ENCODE assay signal across 18 cellular contexts in genomic region chr14:76186318-76187027, GRCh38. TPM values are rescaled to one million over a fixed set of nuclear protein-coding genes. Genes with fewer than 3 reads are reported as not detected.
A peak's percentile ranks its signal among the peaks of the same experiment; 100 is the strongest.
DNase-seq lines count a peak whose midpoint lies in the region; ATAC-seq and TF ChIP-seq lines count a peak whose summit lies in the region.
"Had no signal": no experiment of that assay in that cellular context is flagged by ENCODE, and none has a peak within 500 bp of the region (broad histone marks: within the 10 kb centered on the region; RNA-seq: fewer than 3 reads in every experiment).

No MANE protein-coding gene starts in this region.

- H3K9me3 Mint-ChIP-seq in endodermal cell, result no peaks in the 10 kb centered on the region
- H3K9me3 Mint-ChIP-seq: activated CD4-positive, alpha-beta memory T cell treated with anti-CD3 and anti-CD28 coated beads, Interleukin-2, amount 10 ng/mL, durations not matched to agents 7 days and 5 days; IgD-negative memory B cell; type B pancreatic cell had no signal

- H3K4me3 ChIP-seq in endodermal cell (ENCODE audit: low read length), result no peak overlapping the region

- ATAC-seq in GM19324 (IDR thresholded peaks at IDR 0.05; ENCODE audit: low FRiP score, unreplicated experiment), result peak; percentile 57
- ATAC-seq in HG03196 (IDR thresholded peaks at IDR 0.05; ENCODE audit: unreplicated experiment), result peak; percentile 70
- ATAC-seq in GM18519 (IDR thresholded peaks at IDR 0.05; ENCODE audit: low FRiP score, unreplicated experiment), result no peak

- H3K4me1 ChIP-seq in endodermal cell (ENCODE audit: control insufficient read depth, insufficient read depth, low read length), result no peaks in the 10 kb centered on the region

- peaks cover 51% of the 10 kb centered on the region for H3K36me3 Mint-ChIP-seq in endodermal cell (ENCODE audit: low read depth)

- H3K27me3 Mint-ChIP-seq in endodermal cell (ENCODE audit: insufficient read depth), result no peaks in the 10 kb centered on the region
- H3K27me3 Mint-ChIP-seq: activated CD4-positive, alpha-beta memory T cell treated with anti-CD3 and anti-CD28 coated beads, Interleukin-2, amount 10 ng/mL, durations not matched to agents 7 days and 5 days; IgD-negative memory B cell; type B pancreatic cell had no signal

- no peaks in the 10 kb centered on the region for H3K9me3 ChIP-seq in endodermal cell (ENCODE audit: control insufficient read depth, low read length)

- no peak overlapping the region for H3K4me3 Mint-ChIP-seq in endodermal cell
- H3K4me3 Mint-ChIP-seq: activated CD4-positive, alpha-beta memory T cell treated with anti-CD3 and anti-CD28 coated beads, Interleukin-2, amount 10 ng/mL, durations not matched to agents 7 days and 5 days; IgD-negative memory B cell; type B pancreatic cell had no signal

- H3K27ac Mint-ChIP-seq in endodermal cell, result peak overlapping the region; percentile 64
- H3K27ac Mint-ChIP-seq: activated CD4-positive, alpha-beta memory T cell treated with anti-CD3 and anti-CD28 coated beads, Interleukin-2, amount 10 ng/mL, durations not matched to agents 7 days and 5 days; IgD-negative memory B cell; type B pancreatic cell had no signal

- 84 to 100% methylated on average over 2 to 4 of the region's 4 CpGs for WGBS in endodermal cell (ENCODE audit: insufficient coverage in 1 of 2, insufficient read length in 1 of 2), 2 experiments

- peaks cover 57% of the 10 kb centered on the region for H3K36me3 ChIP-seq in endodermal cell (ENCODE audit: control insufficient read depth, insufficient read depth, low read length)

- peaks cover 15% of the 10 kb centered on the region for H3K4me1 Mint-ChIP-seq in endodermal cell

- H3K27ac ChIP-seq in endodermal cell (ENCODE audit: low read depth, low read length), result no peak overlapping the region

- no peak overlapping the region for H3K9ac ChIP-seq in endodermal cell (ENCODE audit: extremely low read depth, low read length, poor library complexity, severe bottlenecking)

- no peak for TF ChIP-seq CTCF in endodermal cell (conservative IDR thresholded peaks at IDR 0.05)

- H3K27me3 ChIP-seq in endodermal cell (ENCODE audit: control insufficient read depth, insufficient read depth, low read length, poor library complexity, severe bottlenecking), result no peaks in the 10 kb centered on the region

- peak in 2 of 3 experiments; percentile 51 to 65 for DNase-seq in NCI-H1417 (lab: John Stamatoyannopoulos, UW)
- DNase-seq in NCI-H1417 treated with DMSO at 0.1 percent for 48 hours (lab: John Stamatoyannopoulos, UW), result no peak
- no peak for DNase-seq in endodermal cell
- no peak for DNase-seq in NCI-H1048 (lab: John Stamatoyannopoulos, UW)
- DNase-seq in central memory CD4-positive, alpha-beta T cell, result no peak
- DNase-seq: activated CD4-positive, alpha-beta memory T cell treated with anti-CD3 and anti-CD28 coated beads, Interleukin-2, amount 10 ng/mL, durations not matched to agents 7 days and 5 days; activated naive CD4-positive, alpha-beta T cell treated with Interleukin-2 at 50 U/mL for 16 hours; caudate nucleus; COR-L47; erythroblast; mammary epithelial cell; NCI-H187 treated with DMSO at 0.1 percent for 48 hours; stimulated activated CD8-positive, alpha-beta memory T cell treated with anti-CD3 and anti-CD28 coated beads, Interleukin-4, amount 100 ng/mL, for 48 hours had no signal

RNA-seq across cellular contexts. Expression of gene GPATCH2L, which starts 34.8 kb away (rescaled TPM):
- 100 to 1,000 TPM; 111 to 116 TPM for total RNA-seq in endodermal cell
- 36.5 TPM for polyA plus RNA-seq in endodermal cell (2013, experiment 1 of 2)
- polyA plus RNA-seq in endodermal cell (2013, experiment 2 of 2), result 36.3 TPM

Comparison
In these comparisons a context has a peak if more than half of its experiments do, and no peak if none do; other contexts are left out.
1. DNase-seq: peak in NCI-H1417 (2 of 3); none in NCI-H1417 treated with DMSO at 0.1 percent for 48 hours (single experiment), endodermal cell (single experiment), NCI-H1048 (single experiment) and central memory CD4-positive, alpha-beta T cell (single experiment).